ENCODE assay signal across 8 cellular contexts in genomic region chr17:27805520-27806146, GRCh38. TPM values are rescaled to one million over a fixed set of nuclear protein-coding genes. Genes with fewer than 3 reads are reported as not detected.
DNase-seq lines count a peak whose midpoint lies in the region; ATAC-seq lines count a peak whose summit lies in the region.

No MANE protein-coding gene starts in this region.

- H3K4me3 Mint-ChIP-seq in activated CD4-positive, alpha-beta memory T cell treated with anti-CD3 and anti-CD28 coated beads for 36 hours: peak overlapping the region; percentile 66
- H3K4me3 Mint-ChIP-seq in memory B cell: peak overlapping the region; percentile 76

- intact Hi-C loops in activated CD4-positive, alpha-beta memory T cell treated with anti-CD3 and anti-CD28 coated beads for 36 hours (cut with micrococcal nuclease): loop anchor here (1.0 to 5.0 kb wide), 5 partner anchors 75 to 447 kb away; partner anchors contain the start of gene LYRM9

- in situ Hi-C loops in ACHN (cut with HindIII; ENCODE audit: low pct_ligation_motif_present, low pct_unique_long_range_greater_than_20kb, low sequenced_read_pairs): no loop called here

- ATAC-seq in GM18867 (IDR thresholded peaks at IDR 0.05; ENCODE audit: unreplicated experiment) (peak; percentile 39), HG03520 (IDR thresholded peaks at IDR 0.05; ENCODE audit: unreplicated experiment) (peak; percentile 39), memory B cell (ENCODE audit: low read depth) (peak; percentile 66)

- H3K9me3 Mint-ChIP-seq in activated CD4-positive, alpha-beta memory T cell treated with anti-CD3 and anti-CD28 coated beads for 36 hours: no peaks in the 10 kb centered on the region
- no peaks in the 10 kb centered on the region for H3K9me3 Mint-ChIP-seq in memory B cell

- CTCF ChIA-PET in activated CD4-positive, alpha-beta memory T cell treated with anti-CD3 and anti-CD28 coated beads for 36 hours (lab: Charles Lee): interaction anchor here (0.6 to 14.7 kb wide), 39 partner anchors 9 to 514 kb away, joined by 3 to 554 read pairs (median 4); partner anchors contain the start of genes LYRM9 and TMEM97

- H3K4me1 Mint-ChIP-seq in activated CD4-positive, alpha-beta memory T cell treated with anti-CD3 and anti-CD28 coated beads for 36 hours (ENCODE audit: low read depth): peaks cover 43% of the 10 kb centered on the region
- peaks cover 35% of the 10 kb centered on the region for H3K4me1 Mint-ChIP-seq in memory B cell

- no peaks in the 10 kb centered on the region for H3K36me3 Mint-ChIP-seq in activated CD4-positive, alpha-beta memory T cell treated with anti-CD3 and anti-CD28 coated beads for 36 hours
- no peaks in the 10 kb centered on the region for H3K36me3 Mint-ChIP-seq in memory B cell

- POLR2A ChIA-PET in activated CD4-positive, alpha-beta memory T cell treated with anti-CD3 and anti-CD28 coated beads for 36 hours (lab: Charles Lee): interaction anchor here (1.7 to 2.5 kb wide), 2 partner anchors 75 to 87 kb away, joined by 5 to 13 read pairs; partner anchors contain the start of gene LYRM9

- H3K27me3 Mint-ChIP-seq in activated CD4-positive, alpha-beta memory T cell treated with anti-CD3 and anti-CD28 coated beads for 36 hours: no peaks in the 10 kb centered on the region
- no peaks in the 10 kb centered on the region for H3K27me3 Mint-ChIP-seq in memory B cell

- DNase-seq in ACHN (peak; percentile 91), NCI-H748 (lab: John Stamatoyannopoulos, UW; ENCODE audit: unreplicated experiment) (peak; percentile 89), memory B cell (ENCODE audit: low spot score in 2 of 2) (peak; percentile 73 to 78)
- DNase-seq in activated CD4-positive, alpha-beta memory T cell treated with anti-CD3 and anti-CD28 coated beads for 36 hours: peak; percentile 90
- peak; percentile 69 for DNase-seq in effector CD8-positive, alpha-beta T cell (lab: John Stamatoyannopoulos, UW)
- DNase-seq in stimulated activated CD4-positive, alpha-beta T cell treated with anti-CD3 and anti-CD28 coated beads, TNF-alpha, amount 100 ng/mL, for 48 hours (ENCODE audit: low read depth in 3 of 3): peak; percentile 62 to 69 (median 66)

- peak overlapping the region; percentile 68 for H3K27ac Mint-ChIP-seq in activated CD4-positive, alpha-beta memory T cell treated with anti-CD3 and anti-CD28 coated beads for 36 hours
- peak overlapping the region; percentile 73 for H3K27ac Mint-ChIP-seq in memory B cell

RNA-seq across cellular contexts. Expression of gene NOS2, which starts 5.3 kb away (rescaled TPM):
- total RNA-seq in activated CD4-positive, alpha-beta memory T cell treated with anti-CD3 and anti-CD28 coated beads for 36 hours: under 1 TPM in 1 of 2 experiments, not detected in 1; 0.07 TPM

Comparison
In these comparisons a context has a peak if more than half of its experiments do, and no peak if none do; other contexts are left out.
1. Peak in every context shown above with its lines: DNase-seq and ATAC-seq.